21 cellular contexts compared by ENCODE assay signal in the genomic region with DNA sequence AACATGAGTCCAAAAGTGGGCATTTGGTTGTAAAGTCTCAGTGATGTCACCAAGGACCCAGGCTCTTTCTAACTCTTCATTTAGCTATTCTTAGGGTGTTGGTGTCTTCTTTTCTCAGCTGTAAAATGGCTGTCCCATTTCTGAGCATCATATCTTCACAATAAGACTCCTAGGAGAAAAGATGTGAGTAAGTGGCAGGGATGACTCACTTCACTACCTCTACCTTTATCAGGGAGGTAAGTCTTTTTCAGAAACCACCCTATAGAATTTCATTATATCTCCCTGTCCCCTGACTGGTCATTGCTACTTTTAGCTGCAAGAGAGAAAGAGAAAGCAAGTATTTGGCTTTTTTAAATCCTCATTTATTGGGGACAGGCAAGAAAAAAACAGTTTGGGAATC.
DNase-seq lines count a peak whose midpoint lies in the region; ATAC-seq, FAIRE-seq and TF ChIP-seq lines count a peak whose summit lies in the region.
"Had no signal": no experiment of that assay in that cellular context is flagged by ENCODE, and none has a peak within 500 bp of the region (broad histone marks: within the 10 kb centered on the region; RNA-seq: fewer than 3 reads in every experiment).

No MANE protein-coding gene starts in this region.

- no peak overlapping the region for H3K4me3 Mint-ChIP-seq in stimulated activated naive CD8-positive, alpha-beta T cell treated with anti-CD3 and anti-CD28 coated beads, Interleukin-15, amount 100 ng/mL, for 72 hours
- H3K4me3 Mint-ChIP-seq in stimulated activated effector memory CD8-positive, alpha-beta T cell treated with anti-CD3 and anti-CD28 coated beads, Interleukin-12 subunit alpha, Interleukin-12 subunit beta, amount 100 ng/mL, for 72 hours, result no peak overlapping the region
- H3K4me3 Mint-ChIP-seq: B cell; CD8-positive, alpha-beta T cell; HFFc6 had no signal

- TF ChIP-seq POLR2A in tibial nerve (IDR thresholded peaks at IDR 0.05), result no peak

- no peak for DNase-seq in activated CD4-positive, CD25-positive, alpha-beta regulatory T cell treated with anti-CD3 and anti-CD28 coated beads, Interleukin-2, amount 50 U/mL, for 72 hours
- no peak for DNase-seq in stimulated activated naive CD8-positive, alpha-beta T cell treated with anti-CD3 and anti-CD28 coated beads, Interleukin-15, Interleukin-2, amounts not matched to agents 100 U/mL and 50 U/mL, for 24 hours
- DNase-seq in stimulated activated naive CD8-positive, alpha-beta T cell treated with anti-CD3 and anti-CD28 coated beads, Interleukin-15, amount 100 ng/mL, for 72 hours, result no peak
- DNase-seq in bronchial epithelial cell (ENCODE audit: low read depth), result peak; percentile 54
- no peak for DNase-seq in stimulated activated effector memory CD8-positive, alpha-beta T cell treated with anti-CD3 and anti-CD28 coated beads, Interleukin-12 subunit alpha, Interleukin-12 subunit beta, amount 100 ng/mL, for 72 hours (ENCODE audit: low spot score in 2 of 2)
- no peak for DNase-seq in tibial nerve (ENCODE audit: low spot score in 2 of 2)
- no peak for DNase-seq in NCI-H2107 treated with DMSO at 0.1 percent for 48 hours (lab: John Stamatoyannopoulos, UW; ENCODE audit: unreplicated experiment)
- DNase-seq: Calu3; CD8-positive, alpha-beta T cell; DMS79 treated with DMSO at 0.1 percent for 48 hours; GF-D8; GOT3; H7; HFFc6 had no signal

- H3K36me3 ChIP-seq in bronchial epithelial cell (ENCODE audit: control insufficient read depth, insufficient read depth, low read length), result no peaks in the 10 kb centered on the region
- H3K36me3 ChIP-seq in tibial nerve, result no peaks in the 10 kb centered on the region
- H3K36me3 ChIP-seq: BLaER1 treated with 17β-estradiol and CSF1 and Interleukin-3, amounts not matched to agents 10 nM and 100 nM had no signal

- H3K27ac Mint-ChIP-seq in stimulated activated naive CD8-positive, alpha-beta T cell treated with anti-CD3 and anti-CD28 coated beads, Interleukin-15, amount 100 ng/mL, for 72 hours, result peak overlapping the region in 1 of 2 donors; percentile 1
- no peak overlapping the region for H3K27ac Mint-ChIP-seq in stimulated activated effector memory CD8-positive, alpha-beta T cell treated with anti-CD3 and anti-CD28 coated beads, Interleukin-12 subunit alpha, Interleukin-12 subunit beta, amount 100 ng/mL, for 72 hours
- H3K27ac Mint-ChIP-seq: B cell; CD8-positive, alpha-beta T cell; HFFc6 had no signal

- FAIRE-seq in bronchial epithelial cell (lab: Jason Lieb, UNC), result no peak
- FAIRE-seq: A549, HepG2 had no signal

- H3K27me3 ChIP-seq in bronchial epithelial cell (ENCODE audit: control insufficient read depth, insufficient read depth, low read length) (no peaks in the 10 kb centered on the region), tibial nerve (no peaks in the 10 kb centered on the region)
- H3K27me3 ChIP-seq: BLaER1 treated with 17β-estradiol and CSF1 and Interleukin-3, amounts not matched to agents 10 nM and 100 nM had no signal

- peaks cover 0 to 4% of the 10 kb centered on the region in 2 donors for H3K9me3 Mint-ChIP-seq in stimulated activated naive CD8-positive, alpha-beta T cell treated with anti-CD3 and anti-CD28 coated beads, Interleukin-15, amount 100 ng/mL, for 72 hours
- H3K9me3 Mint-ChIP-seq in stimulated activated effector memory CD8-positive, alpha-beta T cell treated with anti-CD3 and anti-CD28 coated beads, Interleukin-12 subunit alpha, Interleukin-12 subunit beta, amount 100 ng/mL, for 72 hours, result peaks cover 7% of the 10 kb centered on the region
- H3K9me3 Mint-ChIP-seq: CD8-positive, alpha-beta T cell; HFFc6 had no signal

- TF ChIP-seq CTCF in bronchial epithelial cell (IDR thresholded peaks at IDR 0.05; ENCODE audit: insufficient read depth, low read length, severe bottlenecking) (no peak), tibial nerve (IDR thresholded peaks at IDR 0.05) (no peak)

- no peak for TF ChIP-seq EP300 in tibial nerve (IDR thresholded peaks at IDR 0.05)

- no peaks in the 10 kb centered on the region for H3K36me3 Mint-ChIP-seq in stimulated activated effector memory CD8-positive, alpha-beta T cell treated with anti-CD3 and anti-CD28 coated beads, Interleukin-12 subunit alpha, Interleukin-12 subunit beta, amount 100 ng/mL, for 72 hours
- H3K36me3 Mint-ChIP-seq: CD8-positive, alpha-beta T cell had no signal

- ATAC-seq in activated CD4-positive, CD25-positive, alpha-beta regulatory T cell treated with anti-CD3 and anti-CD28 coated beads, Interleukin-2, amount 50 U/mL, for 24 hours, result peak; percentile 81 to 83
- peak; percentile 43 for ATAC-seq in stimulated activated naive CD8-positive, alpha-beta T cell treated with anti-CD3 and anti-CD28 coated beads, Interleukin-15, Interleukin-2, amounts not matched to agents 100 U/mL and 50 U/mL, for 24 hours
- ATAC-seq in stimulated activated naive CD8-positive, alpha-beta T cell treated with anti-CD3 and anti-CD28 coated beads, Interleukin-15, amount 100 ng/mL, for 72 hours, result no peak
- peak; percentile 26 for ATAC-seq in stimulated activated effector memory CD8-positive, alpha-beta T cell treated with anti-CD3 and anti-CD28 coated beads, Interleukin-12 subunit alpha, Interleukin-12 subunit beta, amount 100 ng/mL, for 72 hours
- ATAC-seq: A549; CD8-positive, alpha-beta T cell; HCT116; HepG2 had no signal

- H3K27ac ChIP-seq in tibial nerve, result no peak overlapping the region
- H3K27ac ChIP-seq: 22Rv1; A549; BLaER1 treated with 17β-estradiol and CSF1 and Interleukin-3, amounts not matched to agents 10 nM and 100 nM had no signal

- H3K27me3 Mint-ChIP-seq in stimulated activated naive CD8-positive, alpha-beta T cell treated with anti-CD3 and anti-CD28 coated beads, Interleukin-15, amount 100 ng/mL, for 72 hours, result peaks cover 11% of the 10 kb centered on the region
- H3K27me3 Mint-ChIP-seq: B cell had no signal

- no peaks in the 10 kb centered on the region for H3K4me1 ChIP-seq in tibial nerve
- H3K4me1 ChIP-seq: A549; BLaER1 treated with 17β-estradiol and CSF1 and Interleukin-3, amounts not matched to agents 10 nM and 100 nM had no signal

- no peaks in the 10 kb centered on the region for H3K4me1 Mint-ChIP-seq in stimulated activated naive CD8-positive, alpha-beta T cell treated with anti-CD3 and anti-CD28 coated beads, Interleukin-15, amount 100 ng/mL, for 72 hours
- no peaks in the 10 kb centered on the region for H3K4me1 Mint-ChIP-seq in stimulated activated effector memory CD8-positive, alpha-beta T cell treated with anti-CD3 and anti-CD28 coated beads, Interleukin-12 subunit alpha, Interleukin-12 subunit beta, amount 100 ng/mL, for 72 hours
- H3K4me1 Mint-ChIP-seq: B cell had no signal

- H3K4me3 ChIP-seq in bronchial epithelial cell (ENCODE audit: low read depth, low read length) (no peak overlapping the region), tibial nerve (no peak overlapping the region)
- H3K4me3 ChIP-seq: A549; BLaER1 treated with 17β-estradiol and CSF1 and Interleukin-3, amounts not matched to agents 10 nM and 100 nM had no signal

- peaks cover 0 to 4% (median 0%) of the 10 kb centered on the region in 4 donors for H3K9me3 ChIP-seq in tibial nerve
- H3K9me3 ChIP-seq: A549; BLaER1 treated with 17β-estradiol and CSF1 and Interleukin-3, amounts not matched to agents 10 nM and 100 nM had no signal
